Comparison of ENCODE assay signal across 9 cellular contexts in genomic region chr22:32444068-32444467, GRCh38. TPM values are rescaled to one million over a fixed set of nuclear protein-coding genes. Genes with fewer than 3 reads are reported as not detected.
DNase-seq lines count a peak whose midpoint lies in the region; ATAC-seq and TF ChIP-seq lines count a peak whose summit lies in the region.
"Had no signal": no experiment of that assay in that cellular context is flagged by ENCODE, and none has a peak within 500 bp of the region (broad histone marks: within the 10 kb centered on the region; RNA-seq: fewer than 3 reads in every experiment).

No MANE protein-coding gene starts in this region.

- DNase-seq in BE2C (peak; percentile 14), GM12864 (ENCODE audit: low read depth) (no peak), NCI-H69 (lab: John Stamatoyannopoulos, UW) (peak; percentile 78), fibroblast of mammary gland (ENCODE audit: low read depth) (peak; percentile 2), DMS79 treated with DMSO at 0.1 percent for 48 hours (lab: John Stamatoyannopoulos, UW) (no peak), HFFc6 (no peak)
- DNase-seq: anterior cingulate cortex had no signal

- peaks cover 17% of the 10 kb centered on the region for H3K27me3 ChIP-seq in BE2C

- H3K9me3 ChIP-seq in BE2C, result no peaks in the 10 kb centered on the region

- no peaks in the 10 kb centered on the region for H3K36me3 Mint-ChIP-seq in HFFc6 (ENCODE audit: low read depth)

- ATAC-seq in GM18519 (IDR thresholded peaks at IDR 0.05; ENCODE audit: low FRiP score, unreplicated experiment) (no peak), HG02981 (IDR thresholded peaks at IDR 0.05; ENCODE audit: unreplicated experiment) (no peak)

- no peak overlapping the region for H3K27ac Mint-ChIP-seq in HFFc6

- no peaks in the 10 kb centered on the region for H3K4me1 Mint-ChIP-seq in HFFc6 (ENCODE audit: low read depth)

- peaks cover 22% of the 10 kb centered on the region for H3K27me3 Mint-ChIP-seq in HFFc6 (ENCODE audit: insufficient read depth)

- no peaks in the 10 kb centered on the region for H3K9me3 Mint-ChIP-seq in HFFc6

- H3K4me1 ChIP-seq in BE2C, result no peaks in the 10 kb centered on the region

- no peak overlapping the region for H3K4me3 ChIP-seq in BE2C (ENCODE audit: low read depth, low read length)
- H3K4me3 ChIP-seq in GM12864 (ENCODE audit: low read depth, low read length), result no peak overlapping the region
- H3K4me3 ChIP-seq in fibroblast of mammary gland (ENCODE audit: control insufficient read depth, low read depth, low read length), result no peak overlapping the region

- TF ChIP-seq CTCF in BE2C (IDR thresholded peaks at IDR 0.05; ENCODE audit: low read depth, low read length) (peak; percentile 39), GM12864 (IDR thresholded peaks at IDR 0.05; ENCODE audit: low read depth, low read length, missing control alignments) (peak; percentile 54), fibroblast of mammary gland (conservative IDR thresholded peaks at IDR 0.05; ENCODE audit: control insufficient read depth, insufficient read depth, low read depth, low read length) (peak; percentile 4), HFFc6 (IDR thresholded peaks at IDR 0.05) (no peak; the same call in none of the 2 replicates)

- no peak overlapping the region for H3K4me3 Mint-ChIP-seq in HFFc6

- H3K36me3 ChIP-seq in BE2C, result no peaks in the 10 kb centered on the region

RNA-seq across cellular contexts. Expression of gene BPIFC, which starts 20.2 kb away (rescaled TPM):
- not detected for polyA plus RNA-seq in BE2C (2012; ENCODE audit: insufficient read depth, insufficient read length, low read depth)
- not detected for total RNA-seq in HFFc6 (2021; fragmentation: NEBNext Ultra II Directional; extraction: Animal tissue kit (Norgen Biotek cat#: 25700))

RNA-seq across cellular contexts. Expression of gene FBXO7, which starts 30.5 kb away (rescaled TPM):
- 95.6 TPM for polyA plus RNA-seq in BE2C (2012; ENCODE audit: insufficient read depth, insufficient read length, low read depth)
- 10 to 100 TPM; 61.6 to 81.7 (median 70.8) TPM for total RNA-seq in HFFc6 (2021; fragmentation: NEBNext Ultra II Directional; extraction: Animal tissue kit (Norgen Biotek cat#: 25700))

RNA-seq across cellular contexts. Expression of gene RTCB, which starts 32.0 kb away (rescaled TPM):
- polyA plus RNA-seq in BE2C (2012; ENCODE audit: insufficient read depth, insufficient read length, low read depth), result 102 TPM
- total RNA-seq in HFFc6 (2021; fragmentation: NEBNext Ultra II Directional; extraction: Animal tissue kit (Norgen Biotek cat#: 25700)), result 10 to 100 TPM; 89.9 to 95.6 (median 92.4) TPM

Comparison
In these comparisons a context has a peak if more than half of its experiments do, and no peak if none do; other contexts are left out.
1. DNase-seq: peak in BE2C (single experiment), NCI-H69 (single experiment) and fibroblast of mammary gland (single experiment); none in GM12864 (single experiment), DMS79 treated with DMSO at 0.1 percent for 48 hours (single experiment) and HFFc6 (single experiment).